14 cellular contexts compared by ENCODE assay signal in the genomic region with DNA sequence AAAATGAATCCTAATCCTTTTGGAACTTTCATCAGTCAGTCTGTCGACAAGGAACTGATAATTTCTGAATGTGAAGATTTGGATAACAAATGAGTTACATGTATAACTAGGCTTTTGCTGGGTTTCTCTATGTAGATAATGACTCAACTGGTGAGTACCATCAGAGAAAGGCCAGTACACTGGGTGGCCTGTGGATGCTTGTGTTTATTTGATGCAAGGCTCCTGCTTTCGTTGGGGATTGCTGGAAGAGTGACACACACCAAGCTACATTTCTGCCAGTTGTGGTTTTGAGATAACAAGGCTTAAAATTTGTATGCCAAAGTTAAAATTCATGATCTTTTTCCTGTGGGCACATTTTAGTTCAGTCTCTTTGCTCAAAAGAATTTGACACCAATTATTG.
DNase-seq lines count a peak whose midpoint lies in the region; ATAC-seq and TF ChIP-seq lines count a peak whose summit lies in the region.
"Had no signal": no experiment of that assay in that cellular context is flagged by ENCODE, and none has a peak within 500 bp of the region (broad histone marks: within the 10 kb centered on the region; RNA-seq: fewer than 3 reads in every experiment).

No MANE protein-coding gene starts in this region.

- no peaks in the 10 kb centered on the region for H3K27me3 ChIP-seq in mesenchymal stem cell (ENCODE audit: control insufficient read depth in 1 of 2, insufficient read depth in 1 of 2, low read length in 2 of 2)

- WGBS in mesenchymal stem cell, result 26% methylated on average over 2 of the region's 2 CpGs

- H3K27me3 Mint-ChIP-seq in chondrocyte (ENCODE audit: low read depth), result no peaks in the 10 kb centered on the region

- TF ChIP-seq CTCF in AG10803 (conservative IDR thresholded peaks at IDR 0.05; ENCODE audit: low read length) (no peak), chondrocyte (IDR thresholded peaks at IDR 0.05) (no peak)

- H3K4me3 Mint-ChIP-seq in chondrocyte (ENCODE audit: unreplicated experiment), result no peak overlapping the region
- H3K4me3 Mint-ChIP-seq: activated CD4-positive, alpha-beta T cell treated with anti-CD3 and anti-CD28 coated beads, Interleukin-2, amount 10 ng/mL, durations not matched to agents 24 days and 14 days; naive thymus-derived CD8-positive, alpha-beta T cell had no signal

- no peak overlapping the region for H4K91ac ChIP-seq in mesenchymal stem cell (ENCODE audit: low read length)

- H3K4me2 ChIP-seq in mesenchymal stem cell (ENCODE audit: low read length, poor library complexity, severe bottlenecking), result no peak overlapping the region

- H2AFZ ChIP-seq in mesenchymal stem cell (ENCODE audit: low read depth, low read length), result no peak overlapping the region

- H2BK12ac ChIP-seq in mesenchymal stem cell (ENCODE audit: low read length in 2 of 2), result no peak overlapping the region

- H3K9ac ChIP-seq in mesenchymal stem cell (ENCODE audit: low read length), result no peak overlapping the region

- no peak for ATAC-seq in GM18502 (IDR thresholded peaks at IDR 0.05; ENCODE audit: poor library complexity, unreplicated experiment)
- no peak for ATAC-seq in HG03097 (IDR thresholded peaks at IDR 0.05; ENCODE audit: low FRiP score, unreplicated experiment)
- ATAC-seq: naive thymus-derived CD8-positive, alpha-beta T cell had no signal

- peaks cover 5% of the 10 kb centered on the region for H3K36me3 Mint-ChIP-seq in chondrocyte (ENCODE audit: low read depth)
- H3K36me3 Mint-ChIP-seq: naive thymus-derived CD8-positive, alpha-beta T cell had no signal

- H3K23ac ChIP-seq in mesenchymal stem cell (ENCODE audit: low read length in 2 of 2), result no peak overlapping the region

- no peak overlapping the region for H3K14ac ChIP-seq in mesenchymal stem cell (ENCODE audit: low read length in 2 of 2)

- H3K4me1 Mint-ChIP-seq in chondrocyte (ENCODE audit: low read depth), result peaks cover 46% of the 10 kb centered on the region
- H3K4me1 Mint-ChIP-seq: activated CD4-positive, alpha-beta T cell treated with anti-CD3 and anti-CD28 coated beads, Interleukin-2, amount 10 ng/mL, durations not matched to agents 24 days and 14 days; naive thymus-derived CD8-positive, alpha-beta T cell had no signal

- no peak overlapping the region for H2BK120ac ChIP-seq in mesenchymal stem cell (ENCODE audit: low read depth, low read length)

- H3K4me1 ChIP-seq in mesenchymal stem cell (ENCODE audit: control insufficient read depth, insufficient read depth, low read depth, low read length), result no peaks in the 10 kb centered on the region

- no peaks in the 10 kb centered on the region for H3K9me3 ChIP-seq in mesenchymal stem cell (ENCODE audit: control insufficient read depth, low read length)

- H3K4ac ChIP-seq in mesenchymal stem cell (ENCODE audit: low read depth in 1 of 2, low read length in 2 of 2), result no peak overlapping the region

- no peaks in the 10 kb centered on the region for H3K9me3 Mint-ChIP-seq in chondrocyte (ENCODE audit: low read depth)
- H3K9me3 Mint-ChIP-seq: activated CD4-positive, alpha-beta T cell treated with anti-CD3 and anti-CD28 coated beads, Interleukin-2, amount 10 ng/mL, durations not matched to agents 24 days and 14 days had no signal

- H3K18ac ChIP-seq in mesenchymal stem cell (ENCODE audit: low read depth in 1 of 2, low read length in 2 of 2), result no peak overlapping the region

- peak overlapping the region; percentile 57 for H3K27ac Mint-ChIP-seq in chondrocyte (ENCODE audit: unreplicated experiment)
- H3K27ac Mint-ChIP-seq: activated CD4-positive, alpha-beta T cell treated with anti-CD3 and anti-CD28 coated beads, Interleukin-2, amount 10 ng/mL, durations not matched to agents 24 days and 14 days; naive thymus-derived CD8-positive, alpha-beta T cell had no signal

- H3K4me3 ChIP-seq in AG10803 (ENCODE audit: low read length), result no peak overlapping the region
- no peak overlapping the region for H3K4me3 ChIP-seq in mesenchymal stem cell (ENCODE audit: insufficient read depth in 1 of 2, low read depth in 1 of 2, low read length in 2 of 2)
- H3K4me3 ChIP-seq: coronary artery had no signal

- no peak overlapping the region for H3K27ac ChIP-seq in mesenchymal stem cell (ENCODE audit: low read length, poor library complexity, severe bottlenecking)

- peaks cover 4% of the 10 kb centered on the region for H3K79me1 ChIP-seq in mesenchymal stem cell (replicated peaks; ENCODE audit: low read length, poor library complexity, severe bottlenecking)

- H4K8ac ChIP-seq in mesenchymal stem cell (ENCODE audit: low read length), result no peak overlapping the region

- H2BK15ac ChIP-seq in mesenchymal stem cell (ENCODE audit: low read depth, poor library complexity, severe bottlenecking), result no peak overlapping the region

- no peaks in the 10 kb centered on the region for H3K36me3 ChIP-seq in mesenchymal stem cell (ENCODE audit: control insufficient read depth in 1 of 2, insufficient read depth in 2 of 2, low read depth in 1 of 2, low read length in 2 of 2)

- peak; percentile 44 for DNase-seq in AG10803 (ENCODE audit: low read depth)
- peak; percentile 70 to 72 for DNase-seq in NCI-H526 (lab: John Stamatoyannopoulos, UW)
- DNase-seq in chondrocyte (ENCODE audit: low spot score), result no peak
- peak; percentile 81 for DNase-seq in mesenchymal stem cell
- no peak for DNase-seq in COLO668 (lab: John Stamatoyannopoulos, UW; ENCODE audit: unreplicated experiment)
- DNase-seq in stimulated activated naive CD4-positive, alpha-beta T cell (lab: John Stamatoyannopoulos, UW), result no peak
- DNase-seq: activated CD4-positive, alpha-beta T cell treated with anti-CD3 and anti-CD28 coated beads, Interleukin-2, amount 10 ng/mL, durations not matched to agents 24 days and 14 days; activated T-cell treated with anti-CD3 and anti-CD28 coated beads, Interleukin-2, amount 50 U/mL, for 1 hour; MV-4-11; naive thymus-derived CD8-positive, alpha-beta T cell; SHP77 treated with DMSO at 0.1 percent for 48 hours had no signal

- no peak overlapping the region for H2AK5ac ChIP-seq in mesenchymal stem cell (ENCODE audit: low read length, severe bottlenecking)

- H2BK5ac ChIP-seq in mesenchymal stem cell (ENCODE audit: low read depth, low read length, poor library complexity, severe bottlenecking), result no peak overlapping the region

Comparison
In these comparisons a context has a peak if more than half of its experiments do, and no peak if none do; other contexts are left out.
1. DNase-seq: peak in AG10803 (single experiment), NCI-H526 (2 of 2) and mesenchymal stem cell (single experiment); none in chondrocyte (single experiment), COLO668 (single experiment) and stimulated activated naive CD4-positive, alpha-beta T cell (0 of 6).